ENCODE assay signal across 15 cellular contexts in the genomic region with DNA sequence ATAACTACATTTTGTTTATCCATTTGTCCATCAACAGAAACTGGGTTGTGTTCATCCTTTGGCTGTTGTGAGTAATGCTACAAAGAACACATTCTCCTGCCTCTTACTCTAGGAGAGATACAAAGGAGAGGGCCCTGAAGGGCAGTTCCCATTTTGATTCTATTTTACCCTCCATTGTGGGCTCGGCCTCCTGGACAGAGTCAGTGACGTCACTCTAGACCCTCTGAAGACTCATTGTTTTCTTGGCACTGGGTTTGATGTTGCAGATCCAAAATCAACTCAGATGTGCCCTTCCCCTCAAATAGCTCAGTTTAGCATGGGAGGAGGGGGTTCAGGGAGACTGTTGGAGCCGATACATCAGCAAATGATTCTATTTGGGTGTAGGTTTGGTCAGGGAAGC.
DNase-seq lines count a peak whose midpoint lies in the region; ATAC-seq and TF ChIP-seq lines count a peak whose summit lies in the region.
"Had no signal": no experiment of that assay in that cellular context is flagged by ENCODE, and none has a peak within 500 bp of the region (broad histone marks: within the 10 kb centered on the region; RNA-seq: fewer than 3 reads in every experiment).

No MANE protein-coding gene starts in this region.

- TF ChIP-seq CTCF in DND-41 (IDR thresholded peaks at IDR 0.05; ENCODE audit: borderline replicate concordance, extremely low read depth, low read length, poor library complexity, severe bottlenecking): no peak
- no peak for TF ChIP-seq CTCF in dorsolateral prefrontal cortex (IDR thresholded peaks at IDR 0.05 in 54 of 56, conservative IDR thresholded peaks at IDR 0.05 in 2 of 56; ENCODE audit: low read depth in 1 of 56, partially characterized antibody in 56 of 56)

- ATAC-seq in DND-41 (ENCODE audit: insufficient read depth, low read depth) (no peak), GM18909 (IDR thresholded peaks at IDR 0.05; ENCODE audit: poor library complexity, unreplicated experiment) (no peak)
- ATAC-seq: HCT116 had no signal

- H3K4me3 ChIP-seq in DND-41 (ENCODE audit: low read depth in 1 of 2, low read length in 2 of 2) (no peak overlapping the region), iPS-15b (ENCODE audit: low read depth, low read length) (no peak overlapping the region), dorsolateral prefrontal cortex (no peak overlapping the region)

- intact Hi-C loops in dorsolateral prefrontal cortex (cut with DNase I): no loop called here

- no peaks in the 10 kb centered on the region for H3K79me2 ChIP-seq in DND-41 (ENCODE audit: insufficient read depth, low read length)

- H3K4me1 ChIP-seq in DND-41 (ENCODE audit: insufficient read depth, low read length): peaks cover 23% of the 10 kb centered on the region
- no peaks in the 10 kb centered on the region for H3K4me1 ChIP-seq in iPS-15b (ENCODE audit: control insufficient read depth, insufficient read depth, low read length)
- H3K4me1 ChIP-seq: Caco-2 had no signal

- no peaks in the 10 kb centered on the region for H3K36me3 ChIP-seq in DND-41 (ENCODE audit: insufficient read depth, low read length)
- no peaks in the 10 kb centered on the region for H3K36me3 ChIP-seq in iPS-15b (ENCODE audit: control insufficient read depth, insufficient read depth, low read length)

- in situ Hi-C loops in SK-MEL-5 (cut with HindIII; ENCODE audit: low pct_unique_long_range_greater_than_20kb, low sequenced_read_pairs): no loop called here

- H3K27ac ChIP-seq in DND-41 (ENCODE audit: low read length) (peak overlapping the region; percentile 78; the same call in 1 of the 2 replicates), dorsolateral prefrontal cortex (peak overlapping the region in 9 of 59 donors; percentile 15 to 86 (median 72))

- H4K20me1 ChIP-seq in DND-41 (ENCODE audit: insufficient read depth, low read length): no peaks in the 10 kb centered on the region

- H3K27me3 ChIP-seq in DND-41 (ENCODE audit: insufficient read depth, low read length, poor library complexity): no peaks in the 10 kb centered on the region
- no peaks in the 10 kb centered on the region for H3K27me3 ChIP-seq in iPS-15b (ENCODE audit: control insufficient read depth, insufficient read depth, low read length)
- H3K27me3 ChIP-seq in dorsolateral prefrontal cortex: no peaks in the 10 kb centered on the region

- H2AFZ ChIP-seq in DND-41 (ENCODE audit: low read depth, low read length): 0 out of 2 replicates have a peak overlapping the region, but pooled peaks have one; percentile 27

- no peak overlapping the region for H3K4me2 ChIP-seq in DND-41 (ENCODE audit: insufficient read depth, low read length)

- DNase-seq in COLO829 (ENCODE audit: low spot score) (peak; percentile 13), DND-41 (no peak), SK-MEL-5 (ENCODE audit: low read depth, low spot score) (peak; percentile 70), NCI-H345 treated with DMSO at 0.1 percent for 48 hours (lab: John Stamatoyannopoulos, UW; ENCODE audit: unreplicated experiment) (no peak), dorsolateral prefrontal cortex (no peak)
- no peak for DNase-seq in NK-92 treated with Interleukin-12 subunit alpha and Interleukin-12 subunit beta, amount 100 ng/mL, for 24 hours (lab: John Stamatoyannopoulos, UW)
- DNase-seq: C1 segment of cervical spinal cord; Caco-2; CD4-positive, alpha-beta memory T cell; DMS79; GF-D8; H9 had no signal

- H3K9ac ChIP-seq in DND-41 (ENCODE audit: low read depth, low read length) (no peak overlapping the region), iPS-15b (ENCODE audit: low read depth, low read length) (peak overlapping the region; percentile 12)

- H3K9me3 ChIP-seq in DND-41 (ENCODE audit: insufficient read depth, low read length, severe bottlenecking) (no peaks in the 10 kb centered on the region), iPS-15b (ENCODE audit: control insufficient read depth, insufficient read depth, low read length) (no peaks in the 10 kb centered on the region)
- H3K9me3 ChIP-seq: Caco-2 had no signal

Comparison
In these comparisons a context has a peak if more than half of its experiments do, and no peak if none do; other contexts are left out.
1. DNase-seq: peak in COLO829 (single experiment) and SK-MEL-5 (single experiment); none in DND-41 (single experiment), NK-92 treated with Interleukin-12 subunit alpha and Interleukin-12 subunit beta, amount 100 ng/mL, for 24 hours (single experiment), NCI-H345 treated with DMSO at 0.1 percent for 48 hours (single experiment) and dorsolateral prefrontal cortex (0 of 10).